ENCODE assay signal across 27 cellular contexts in the genomic region with DNA sequence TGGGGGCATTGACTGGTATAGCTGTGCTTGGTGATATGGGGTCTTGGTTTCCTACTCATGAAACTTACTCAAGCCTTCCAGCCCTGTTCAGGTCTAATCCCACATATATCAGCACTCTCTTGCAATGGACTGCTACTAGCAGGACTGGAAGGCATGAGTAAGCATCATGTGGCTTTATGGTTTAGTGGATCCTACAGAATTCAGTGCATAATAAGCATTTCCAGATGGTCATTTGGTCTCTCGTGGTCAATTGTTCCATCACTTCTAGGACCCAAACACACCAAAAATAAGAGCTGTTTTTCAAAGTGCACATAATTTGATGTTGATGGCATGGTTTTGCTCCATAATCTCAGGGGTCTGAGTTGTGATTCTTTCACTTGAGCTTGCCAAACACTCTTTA.
DNase-seq lines count a peak whose midpoint lies in the region; ATAC-seq and TF ChIP-seq lines count a peak whose summit lies in the region.
"Had no signal": no experiment of that assay in that cellular context is flagged by ENCODE, and none has a peak within 500 bp of the region (broad histone marks: within the 10 kb centered on the region; RNA-seq: fewer than 3 reads in every experiment).

No MANE protein-coding gene starts in this region.

- TF ChIP-seq CTCF in HFF-Myc (IDR thresholded peaks at IDR 0.05; ENCODE audit: low read depth, low read length, missing control alignments) = no peak
- no peak for TF ChIP-seq CTCF in astrocyte of the spinal cord (IDR thresholded peaks at IDR 0.05; ENCODE audit: low read depth, low read length)
- no peak for TF ChIP-seq CTCF in lower lobe of right lung (IDR thresholded peaks at IDR 0.05)

- no peak for ATAC-seq in lower lobe of right lung
- ATAC-seq: A549; activated T-cell treated with anti-CD3 and anti-CD28 coated beads, Interleukin-2, amount 50 U/mL, for 4 hours; GM12878; GM23338 had no signal

- peak; percentile 10 for DNase-seq in AG08396 (ENCODE audit: low spot score)
- peak; percentile 44 for DNase-seq in HFF-Myc (ENCODE audit: extremely low read depth, low read depth)
- peak; percentile 67 for DNase-seq in astrocyte of the spinal cord (ENCODE audit: low read depth, low spot score)
- peak; percentile 69 for DNase-seq in foreskin melanocyte
- DNase-seq in activated CD4-positive, alpha-beta T cell treated with anti-CD3 and anti-CD28 coated beads, Interleukin-2, amount 10 ng/mL, durations not matched to agents 24 days and 14 days = no peak
- no peak for DNase-seq in activated T-helper 1 cell treated with anti-CD3 and anti-CD28 coated beads, Interleukin-12 subunit alpha, Interleukin-12 subunit beta, Interleukin-2, Interleukin-4 antibody, amounts not matched to agents 30 ng/mL and 10 ng/mL and 1 ng/mL, durations not matched to agents 14 hours and 24 hours and 36 hours (ENCODE audit: low spot score)
- DNase-seq in COLO829 (ENCODE audit: low spot score) = no peak
- DNase-seq in lower lobe of right lung = no peak
- DNase-seq: activated B cell treated with CpG ODN at 0.5 μM for 24 hours; activated CD8-positive, alpha-beta memory T cell treated with anti-CD3 and anti-CD28 coated beads for 24 hours; activated naive CD4-positive, alpha-beta T cell treated with anti-CD3 and anti-CD28 coated beads for 36 hours; activated T-cell treated with anti-CD3 and anti-CD28 coated beads, Interleukin-2, amount 50 U/mL, for 4 hours; aorta; effector memory CD4-positive, alpha-beta T cell; esophagus squamous epithelium; GF-D8; Kasumi-1; kidney; NCI-H1092 treated with DMSO at 0.1 percent for 48 hours; NCI-H2081; NCI-H510A treated with DMSO at 0.1 percent for 48 hours; T-helper 9 cell had no signal

- peaks cover 2% of the 10 kb centered on the region for H3K27me3 Mint-ChIP-seq in activated CD4-positive, alpha-beta T cell treated with anti-CD3 and anti-CD28 coated beads, Interleukin-2, amount 10 ng/mL, durations not matched to agents 24 days and 14 days
- H3K27me3 Mint-ChIP-seq in activated T-helper 1 cell treated with anti-CD3 and anti-CD28 coated beads, Interleukin-12 subunit alpha, Interleukin-12 subunit beta, Interleukin-2, Interleukin-4 antibody, amounts not matched to agents 30 ng/mL and 10 ng/mL and 1 ng/mL, durations not matched to agents 14 hours and 24 hours and 36 hours (ENCODE audit: insufficient read depth) = peaks cover 4% of the 10 kb centered on the region
- H3K27me3 Mint-ChIP-seq: activated B cell treated with CpG ODN at 0.5 μM for 24 hours had no signal

- H3K27ac Mint-ChIP-seq in activated CD4-positive, alpha-beta T cell treated with anti-CD3 and anti-CD28 coated beads, Interleukin-2, amount 10 ng/mL, durations not matched to agents 24 days and 14 days = no peak overlapping the region
- no peak overlapping the region for H3K27ac Mint-ChIP-seq in activated T-helper 1 cell treated with anti-CD3 and anti-CD28 coated beads, Interleukin-12 subunit alpha, Interleukin-12 subunit beta, Interleukin-2, Interleukin-4 antibody, amounts not matched to agents 30 ng/mL and 10 ng/mL and 1 ng/mL, durations not matched to agents 14 hours and 24 hours and 36 hours
- H3K27ac Mint-ChIP-seq: activated B cell treated with CpG ODN at 0.5 μM for 24 hours; activated naive CD4-positive, alpha-beta T cell treated with anti-CD3 and anti-CD28 coated beads for 36 hours; GM23338; memory B cell had no signal

- H3K4me3 ChIP-seq in HFF-Myc (replicated peaks; ENCODE audit: low read depth, low read length) (no peak overlapping the region), astrocyte of the spinal cord (ENCODE audit: low read depth, low read length) (no peak overlapping the region), lower lobe of right lung (no peak overlapping the region)
- H3K4me3 ChIP-seq: A549, esophagus squamous epithelium, GM12878, GM23338 had no signal

- H3K9me3 Mint-ChIP-seq in activated CD4-positive, alpha-beta T cell treated with anti-CD3 and anti-CD28 coated beads, Interleukin-2, amount 10 ng/mL, durations not matched to agents 24 days and 14 days = no peaks in the 10 kb centered on the region
- H3K9me3 Mint-ChIP-seq in activated T-helper 1 cell treated with anti-CD3 and anti-CD28 coated beads, Interleukin-12 subunit alpha, Interleukin-12 subunit beta, Interleukin-2, Interleukin-4 antibody, amounts not matched to agents 30 ng/mL and 10 ng/mL and 1 ng/mL, durations not matched to agents 14 hours and 24 hours and 36 hours = no peaks in the 10 kb centered on the region
- H3K9me3 Mint-ChIP-seq: activated B cell treated with CpG ODN at 0.5 μM for 24 hours; activated naive CD4-positive, alpha-beta T cell treated with anti-CD3 and anti-CD28 coated beads for 36 hours; activated T-cell treated with anti-CD3 and anti-CD28 coated beads, Interleukin-2, amount 50 U/mL, for 4 hours; GM23338; memory B cell had no signal

- H3K4me1 Mint-ChIP-seq in activated CD4-positive, alpha-beta T cell treated with anti-CD3 and anti-CD28 coated beads, Interleukin-2, amount 10 ng/mL, durations not matched to agents 24 days and 14 days = peaks cover 10% of the 10 kb centered on the region
- peaks cover 7% of the 10 kb centered on the region for H3K4me1 Mint-ChIP-seq in activated T-helper 1 cell treated with anti-CD3 and anti-CD28 coated beads, Interleukin-12 subunit alpha, Interleukin-12 subunit beta, Interleukin-2, Interleukin-4 antibody, amounts not matched to agents 30 ng/mL and 10 ng/mL and 1 ng/mL, durations not matched to agents 14 hours and 24 hours and 36 hours (ENCODE audit: low read depth)

- no peaks in the 10 kb centered on the region for H3K36me3 Mint-ChIP-seq in activated CD4-positive, alpha-beta T cell treated with anti-CD3 and anti-CD28 coated beads, Interleukin-2, amount 10 ng/mL, durations not matched to agents 24 days and 14 days (ENCODE audit: low read depth)
- H3K36me3 Mint-ChIP-seq in activated T-helper 1 cell treated with anti-CD3 and anti-CD28 coated beads, Interleukin-12 subunit alpha, Interleukin-12 subunit beta, Interleukin-2, Interleukin-4 antibody, amounts not matched to agents 30 ng/mL and 10 ng/mL and 1 ng/mL, durations not matched to agents 14 hours and 24 hours and 36 hours (ENCODE audit: low read depth) = no peaks in the 10 kb centered on the region
- H3K36me3 Mint-ChIP-seq: memory B cell had no signal

- no peak overlapping the region for H3K27ac ChIP-seq in lower lobe of right lung
- H3K27ac ChIP-seq: A549, C4-2B, esophagus squamous epithelium had no signal

- H3K36me3 ChIP-seq in lower lobe of right lung = no peaks in the 10 kb centered on the region
- H3K36me3 ChIP-seq: esophagus squamous epithelium had no signal

- H3K27me3 ChIP-seq in lower lobe of right lung (ENCODE audit: low read depth) = no peaks in the 10 kb centered on the region
- H3K27me3 ChIP-seq: esophagus squamous epithelium had no signal

- H3K4me1 ChIP-seq in lower lobe of right lung = no peaks in the 10 kb centered on the region

- intact Hi-C loops in activated CD4-positive, alpha-beta T cell treated with anti-CD3 and anti-CD28 coated beads, Interleukin-2, amount 10 ng/mL, durations not matched to agents 24 days and 14 days (cut with micrococcal nuclease) = no loop called here
- intact Hi-C loops in activated T-helper 1 cell treated with anti-CD3 and anti-CD28 coated beads, Interleukin-12 subunit alpha, Interleukin-12 subunit beta, Interleukin-2, Interleukin-4 antibody, amounts not matched to agents 30 ng/mL and 10 ng/mL and 1 ng/mL, durations not matched to agents 14 hours and 24 hours and 36 hours (cut with micrococcal nuclease) = loop anchor here (10.0 kb wide), 1 partner anchor 1216 kb away; no protein-coding TSS in a partner anchor
- intact Hi-C loops in lower lobe of right lung (cut with DNase I) = loop anchor here (10.0 kb wide), 1 partner anchor 586 kb away; no protein-coding TSS in a partner anchor

- no peaks in the 10 kb centered on the region for H3K9me3 ChIP-seq in lower lobe of right lung
- H3K9me3 ChIP-seq: A549, esophagus squamous epithelium had no signal

- no peak overlapping the region for H3K4me3 Mint-ChIP-seq in activated CD4-positive, alpha-beta T cell treated with anti-CD3 and anti-CD28 coated beads, Interleukin-2, amount 10 ng/mL, durations not matched to agents 24 days and 14 days
- no peak overlapping the region for H3K4me3 Mint-ChIP-seq in activated T-helper 1 cell treated with anti-CD3 and anti-CD28 coated beads, Interleukin-12 subunit alpha, Interleukin-12 subunit beta, Interleukin-2, Interleukin-4 antibody, amounts not matched to agents 30 ng/mL and 10 ng/mL and 1 ng/mL, durations not matched to agents 14 hours and 24 hours and 36 hours
- H3K4me3 Mint-ChIP-seq: activated B cell treated with CpG ODN at 0.5 μM for 24 hours; activated naive CD4-positive, alpha-beta T cell treated with anti-CD3 and anti-CD28 coated beads for 36 hours; activated T-cell treated with anti-CD3 and anti-CD28 coated beads, Interleukin-2, amount 50 U/mL, for 4 hours; GM23338; memory B cell had no signal

- in situ Hi-C loops in astrocyte of the spinal cord (cut with HindIII; ENCODE audit: low sequenced_read_pairs) = no loop called here

Comparison
In these comparisons a context has a peak if more than half of its experiments do, and no peak if none do; other contexts are left out.
1. DNase-seq: peak in AG08396 (single experiment), HFF-Myc (single experiment), astrocyte of the spinal cord (single experiment) and foreskin melanocyte (single experiment); none in activated CD4-positive, alpha-beta T cell treated with anti-CD3 and anti-CD28 coated beads, Interleukin-2, amount 10 ng/mL, durations not matched to agents 24 days and 14 days (single experiment), activated T-helper 1 cell treated with anti-CD3 and anti-CD28 coated beads, Interleukin-12 subunit alpha, Interleukin-12 subunit beta, Interleukin-2, Interleukin-4 antibody, amounts not matched to agents 30 ng/mL and 10 ng/mL and 1 ng/mL, durations not matched to agents 14 hours and 24 hours and 36 hours (single experiment), COLO829 (single experiment) and lower lobe of right lung (single experiment).